ENCODE assay signal across 8 cellular contexts in genomic region chr2:178804791-178805190, GRCh38. TPM values are rescaled to one million over a fixed set of nuclear protein-coding genes. Genes with fewer than 3 reads are reported as not detected.
DNase-seq lines count a peak whose midpoint lies in the region; ATAC-seq, FAIRE-seq and TF ChIP-seq lines count a peak whose summit lies in the region.

No MANE protein-coding gene starts in this region.

- intact Hi-C loops in psoas muscle (cut with DNase I): loop anchor here in 1 of 2 donors (5.0 kb wide), 1 partner anchor 58 kb away; no protein-coding TSS in a partner anchor

- H3K9me3 Mint-ChIP-seq in T-cell: no peaks in the 10 kb centered on the region

- no peaks in the 10 kb centered on the region for H3K27me3 Mint-ChIP-seq in T-cell

- H3K36me3 Mint-ChIP-seq in T-cell: peaks cover 6% of the 10 kb centered on the region

- CTCF ChIA-PET in T-cell (lab: Charles Lee): interaction anchor here in 1 of 2 donors (0.7 to 1.2 kb wide), 2 partner anchors 9 to 10 kb away, joined by 3 to 4 read pairs; no protein-coding TSS in a partner anchor

- ATAC-seq in psoas muscle (peak; percentile 24 to 36 (median 32)), HG02840 (IDR thresholded peaks at IDR 0.05; ENCODE audit: low FRiP score, unreplicated experiment) (no peak), T-cell (replicated peaks in 1 of 4) (no peak)

- DNase-seq in GM20000 (ENCODE audit: low spot score) (peak; percentile 12), bronchial epithelial cell (ENCODE audit: low read depth) (peak; percentile 27), psoas muscle (peak; percentile 36 to 74), T1000 (lab: John Stamatoyannopoulos, UW) (no peak), T-cell (no peak)

- no peak for FAIRE-seq in bronchial epithelial cell (lab: Jason Lieb, UNC)

- H3K4me3 Mint-ChIP-seq in T-cell: no peak overlapping the region

- H3K27ac Mint-ChIP-seq in T-cell: no peak overlapping the region

- 24 to 34% (median 30%) methylated on average over 3 of the region's 3 CpGs for WGBS in psoas muscle, 3 donors

- H3K4me3 ChIP-seq in bronchial epithelial cell (ENCODE audit: low read depth, low read length): no peak overlapping the region
- H3K4me3 ChIP-seq in psoas muscle: peak overlapping the region; percentile 80

- POLR2A ChIA-PET in T-cell (lab: Charles Lee): no interaction called here

- no peaks in the 10 kb centered on the region for H3K4me1 Mint-ChIP-seq in T-cell

- H3K27ac ChIP-seq in C4-2B: no peak overlapping the region
- H3K27ac ChIP-seq in psoas muscle: peak overlapping the region; percentile 96

- H3K9me3 ChIP-seq in psoas muscle: no peaks in the 10 kb centered on the region

- peak; percentile 70 for TF ChIP-seq CTCF in C4-2B (conservative IDR thresholded peaks at IDR 0.05)
- no peak for TF ChIP-seq CTCF in GM20000 (IDR thresholded peaks at IDR 0.05; ENCODE audit: extremely low read depth, missing control alignments)
- TF ChIP-seq CTCF in LNCAP (IDR thresholded peaks at IDR 0.05): peak; percentile 53; the same call in 1 of the 2 replicates
- TF ChIP-seq CTCF in bronchial epithelial cell (IDR thresholded peaks at IDR 0.05; ENCODE audit: insufficient read depth, low read length, severe bottlenecking): peak; percentile 56
- peak; percentile 73 for TF ChIP-seq CTCF in psoas muscle (IDR thresholded peaks at IDR 0.05)

- no peaks in the 10 kb centered on the region for H3K36me3 ChIP-seq in bronchial epithelial cell (ENCODE audit: control insufficient read depth, insufficient read depth, low read length)
- H3K36me3 ChIP-seq in psoas muscle (ENCODE audit: insufficient read depth in 1 of 2, low read depth in 1 of 2): peaks cover 5 to 65% of the 10 kb centered on the region in 2 donors

- H3K27me3 ChIP-seq in bronchial epithelial cell (ENCODE audit: control insufficient read depth, insufficient read depth, low read length) (no peaks in the 10 kb centered on the region), psoas muscle (ENCODE audit: insufficient read depth in 3 of 3, low read length in 2 of 3) (no peaks in the 10 kb centered on the region)

- H3K4me1 ChIP-seq in psoas muscle: peaks cover 13% of the 10 kb centered on the region

RNA-seq across cellular contexts. Expression of gene TTN, which starts 2.4 kb away (rescaled TPM):
- under 0.01 TPM in 2 replicates for total RNA-seq in bronchial epithelial cell
- total RNA-seq in psoas muscle: 1,000 to 10,000 TPM; 4,462 to 7,650 (median 6,674) TPM
- 100 to 1,000 TPM; 137 to 248 (median 173) TPM for polyA plus RNA-seq in psoas muscle
- total RNA-seq in T-cell: 10 to 100 TPM; 14.3 to 49.2 (median 15.7) TPM

Comparison
In these comparisons a context has a peak if more than half of its experiments do, and no peak if none do; other contexts are left out.
1. DNase-seq: peak in GM20000 (single experiment), bronchial epithelial cell (single experiment) and psoas muscle (2 of 2); none in T1000 (single experiment) and T-cell (0 of 34).
2. ATAC-seq: peak in psoas muscle (4 of 4); none in HG02840 (single experiment) and T-cell (0 of 4).
3. RNA of gene TTN, which starts 2.4 kb away (total RNA-seq): 4,462 to 7,650 TPM in psoas muscle; 14.3 to 49.2 TPM in T-cell and under 0.01 TPM in bronchial epithelial cell; every median in the first group is over 10 times any median in the second.